2 cellular contexts compared by ENCODE assay signal in genomic region chr9:102227416-102227815, GRCh38.
A peak's percentile ranks its signal among the peaks of the same experiment; 100 is the strongest.
DNase-seq lines count a peak whose midpoint lies in the region; ATAC-seq and TF ChIP-seq lines count a peak whose summit lies in the region.
"Not testable (repeated sequence)": the region's sequence is repeated elsewhere in the genome, so short reads cannot be mapped to it uniquely, and the experiment has no call there.

No MANE protein-coding gene starts in this region.

- not testable (repeated sequence) for H3K27ac ChIP-seq in liver (ENCODE audit: low read depth in 1 of 2, low read length in 2 of 2)

- DNase-seq in left lobe of liver (ENCODE audit: low spot score) = peak; percentile 50

- not testable (repeated sequence) for H3K27me3 ChIP-seq in liver (ENCODE audit: control insufficient read depth in 4 of 4, insufficient read depth in 4 of 4, low read length in 3 of 4)

- TF ChIP-seq CTCF in liver (IDR thresholded peaks at IDR 0.05; ENCODE audit: low read depth, low read length, missing input control) = not testable (repeated sequence)

- H3K9me3 ChIP-seq in liver (ENCODE audit: control insufficient read depth in 4 of 4, low read length in 3 of 4) = not testable (repeated sequence)

- H3K4me1 ChIP-seq in liver (ENCODE audit: control insufficient read depth in 4 of 4, insufficient read depth in 4 of 4, low read length in 3 of 4) = not testable (repeated sequence)

- 61% methylated on average over 4 of the region's 4 CpGs for WGBS in liver

- not testable (repeated sequence) for TF ChIP-seq RAD21 in liver (IDR thresholded peaks at IDR 0.05)

- not testable (repeated sequence) for H3K9ac ChIP-seq in liver (ENCODE audit: low read depth in 1 of 2, low read length in 2 of 2)

- H3K4me3 ChIP-seq in liver (ENCODE audit: low read depth in 1 of 3, low read length in 3 of 3) = not testable (repeated sequence)

- peak; percentile 60 for ATAC-seq in left lobe of liver

- H3K36me3 ChIP-seq in liver (ENCODE audit: control insufficient read depth in 4 of 4, insufficient read depth in 3 of 4, low read depth in 1 of 4, low read length in 3 of 4) = not testable (repeated sequence)

TF ChIP-seq in liver, 16 proteins besides CTCF, POLR2A, EP300 and RAD21:
- peak in 1 of 2 donors; percentile 27 for TF ChIP-seq RXRA (IDR thresholded peaks at IDR 0.05)
- TF ChIP-seq HNF4A (conservative IDR thresholded peaks at IDR 0.05) = peak; percentile 35 to 72
